In the genomic region with DNA sequence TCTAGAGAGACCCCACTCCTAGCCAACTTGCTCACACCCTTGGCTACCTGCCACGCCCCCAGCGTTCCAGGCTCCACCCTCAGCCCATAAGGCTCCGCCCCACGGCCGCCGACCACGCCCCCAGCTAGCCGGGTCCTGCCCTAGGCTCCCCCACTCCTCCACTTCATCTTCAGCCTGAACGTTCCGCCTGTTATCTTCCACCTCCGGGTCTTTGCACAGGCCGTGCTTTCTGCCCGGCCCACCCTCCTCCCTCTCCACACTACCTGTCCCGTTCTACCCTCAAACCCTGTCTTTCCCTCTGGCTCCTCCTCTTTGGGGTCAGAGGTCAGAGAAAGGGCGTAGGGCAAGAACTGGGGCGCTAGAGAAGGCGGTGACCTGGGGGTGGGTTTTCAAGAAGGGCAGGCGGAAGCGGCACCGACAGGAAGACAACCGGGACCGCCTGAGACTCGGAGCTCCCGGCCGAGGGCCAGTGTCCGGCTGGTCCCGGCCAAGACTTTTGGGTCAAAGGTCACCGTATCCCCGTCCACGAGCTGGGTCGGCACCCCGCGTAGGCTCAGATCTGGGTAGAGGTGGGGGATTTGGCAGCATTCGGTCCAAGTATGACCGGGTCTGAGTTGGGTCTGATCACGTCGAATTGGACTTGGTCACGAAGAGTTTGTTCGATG, we compare ENCODE assay signal across 8 cellular contexts. TPM values are rescaled to one million over a fixed set of nuclear protein-coding genes. Genes with fewer than 3 reads are reported as not detected.
A peak's percentile ranks its signal among the peaks of the same experiment; 100 is the strongest.
DNase-seq lines count a peak whose midpoint lies in the region; ATAC-seq and TF ChIP-seq lines count a peak whose summit lies in the region.

No MANE protein-coding gene starts in this region.

- intact Hi-C loops in transverse colon (cut with DNase I; ENCODE audit: low total_unique reads) = no loop called here

- H3K4me2 ChIP-seq in mesendoderm (ENCODE audit: low read length) = peak overlapping the region; percentile 85

- peak overlapping the region; percentile 33 for H3K18ac ChIP-seq in mesendoderm (ENCODE audit: low read length)

- H3K9me3 Mint-ChIP-seq in T-cell = no peaks in the 10 kb centered on the region

- no peak overlapping the region for H3K4ac ChIP-seq in mesendoderm (ENCODE audit: low read depth, low read length)

- H3K36me3 ChIP-seq in mesendoderm (ENCODE audit: control insufficient read depth, insufficient read depth, low read length) (no peaks in the 10 kb centered on the region), transverse colon (no peaks in the 10 kb centered on the region)

- H3K4me3 ChIP-seq in mesendoderm (ENCODE audit: low read length) = peak overlapping the region; percentile 57
- H3K4me3 ChIP-seq in transverse colon = peak overlapping the region in 3 of 4 donors; percentile 15 to 51 (median 30)

- ATAC-seq in T-cell (replicated peaks in 1 of 4) = peak in 1 of 4 experiments; percentile 10
- ATAC-seq in GM21576 (IDR thresholded peaks at IDR 0.05; ENCODE audit: unreplicated experiment) = no peak

- no peak for TF ChIP-seq POLR2A in transverse colon (IDR thresholded peaks at IDR 0.05)

- no peaks in the 10 kb centered on the region for H3K9me3 ChIP-seq in transverse colon

- no peak overlapping the region for H2AK5ac ChIP-seq in mesendoderm (ENCODE audit: low read length)

- H3K27ac ChIP-seq in mesendoderm (ENCODE audit: low read depth, low read length) = peak overlapping the region; percentile 6
- H3K27ac ChIP-seq in transverse colon = peak overlapping the region in 2 of 4 donors; percentile 33 to 34

- peaks cover 38 to 69% of the 10 kb centered on the region in 2 donors for H3K27me3 Mint-ChIP-seq in T-cell

- peak overlapping the region in 1 of 2 donors; percentile 36 for H3K27ac Mint-ChIP-seq in T-cell

- peaks cover 6% of the 10 kb centered on the region for H3K27me3 ChIP-seq in mesendoderm (ENCODE audit: insufficient read depth, low read length, poor library complexity)
- peaks cover 69% of the 10 kb centered on the region for H3K27me3 ChIP-seq in transverse colon

- peak overlapping the region; percentile 93 for H4K5ac ChIP-seq in mesendoderm (ENCODE audit: low read length)

- H2BK15ac ChIP-seq in mesendoderm (replicated peaks; ENCODE audit: low read depth) = no peak overlapping the region

- CTCF ChIA-PET in T-cell (lab: Charles Lee) = interaction anchor here in 1 of 2 donors (0.5 to 1.0 kb wide), 7 partner anchors 20 to 135 kb away, joined by 3 to 8 read pairs (median 6); a partner anchor contains a TSS

- H3K36me3 Mint-ChIP-seq in T-cell = no peaks in the 10 kb centered on the region

- no peak overlapping the region for H2BK120ac ChIP-seq in mesendoderm (ENCODE audit: low read depth, low read length)

- no peak for TF ChIP-seq EP300 in transverse colon (IDR thresholded peaks at IDR 0.05; ENCODE audit: low read depth)

- no peak overlapping the region for H3K23ac ChIP-seq in mesendoderm (ENCODE audit: low read length)

- H3K79me1 ChIP-seq in mesendoderm (ENCODE audit: low read length) = no peaks in the 10 kb centered on the region

- peak overlapping the region; percentile 98 for H3K9ac ChIP-seq in mesendoderm (ENCODE audit: low read length)

- H3K56ac ChIP-seq in mesendoderm (ENCODE audit: low read length) = peak overlapping the region; percentile 99

- DNase-seq in EL = peak; percentile 23
- peak; percentile 59 for DNase-seq in HT-29 (ENCODE audit: low spot score)
- peak in 5 of 34 experiments; percentile 5 to 33 (median 13) for DNase-seq in T-cell
- DNase-seq in dermis blood vessel endothelial cell = peak; percentile 33
- peak; percentile 92 for DNase-seq in mesendoderm
- DNase-seq in transverse colon = peak; percentile 49
- DNase-seq in AG20443 (ENCODE audit: low spot score) = no peak

- peak overlapping the region; percentile 23 for H2BK5ac ChIP-seq in mesendoderm (ENCODE audit: low read length)

- POLR2A ChIA-PET in T-cell (lab: Charles Lee) = interaction anchor here in 1 of 2 donors (0.6 to 1.0 kb wide), 4 partner anchors 12 to 289 kb away, joined by 4 to 7 read pairs (median 5); no protein-coding TSS in a partner anchor

- peak overlapping the region; percentile 77 to 92 (median 81) for H3K4me3 Mint-ChIP-seq in T-cell

- WGBS in mesendoderm (ENCODE audit: extremely low coverage, insufficient coverage, low lambda C conversion rate) = no CpG with 5 or more reads among the region's 39 CpGs
- 9 to 21% methylated on average over 8 to 32 of the region's 39 CpGs for WGBS in transverse colon (ENCODE audit: low coverage in 1 of 2), 2 donors

- TF ChIP-seq CTCF in transverse colon (IDR thresholded peaks at IDR 0.05) = no peak

- no peaks in the 10 kb centered on the region for H3K79me2 ChIP-seq in mesendoderm (ENCODE audit: control insufficient read depth, insufficient read depth, low read length)

- H3K4me1 ChIP-seq in mesendoderm (ENCODE audit: control insufficient read depth, low read depth, low read length) = no peaks in the 10 kb centered on the region
- peaks cover 7 to 30% (median 16%) of the 10 kb centered on the region in 4 donors for H3K4me1 ChIP-seq in transverse colon

- in situ Hi-C loops in transverse colon (cut with MboI; ENCODE audit: low pct_ligation_motif_present in 1 of 4, low pct_unique_long_range_greater_than_20kb in 1 of 4, low sequenced_read_pairs in 3 of 4) = loop anchor here in 1 of 4 donors (25.0 kb wide), 1 partner anchor 113 kb away; a partner anchor contains a TSS

- no peak overlapping the region for H4K8ac ChIP-seq in mesendoderm (ENCODE audit: low read depth, low read length)

- H3K4me1 Mint-ChIP-seq in T-cell = peaks cover 20 to 33% (median 22%) of the 10 kb centered on the region in 3 donors

RNA-seq across cellular contexts. Expression of a gene that starts 2.2 kb away (rescaled TPM):
- total RNA-seq in HT-29 (2014; rRNA removed; shearing (Covaris generic)) = 3.4 TPM in 1 of 2 replicates, not detected in the other
- total RNA-seq in T-cell (not detected), dermis blood vessel endothelial cell (0.28 and 0.51 TPM in 2 replicates), transverse colon (10 to 100 TPM in 2 of 4 donors, 1 to 10 TPM in 2; 3.0 to 18.3 (median 7.7) TPM)
- polyA plus RNA-seq in mesendoderm (2013, experiment 1 of 2) = 0.14 TPM
- polyA plus RNA-seq in mesendoderm (2013, experiment 2 of 2) = 0.03 TPM

RNA-seq across cellular contexts. Expression of a gene that starts 20.1 kb away (rescaled TPM):
- total RNA-seq in HT-29 (2014; rRNA removed; shearing (Covaris generic)) = 1.2 and 2.7 TPM in 2 replicates
- 1 to 10 TPM; 4.7 to 8.3 (median 5.6) TPM for total RNA-seq in T-cell
- 0.17 and 0.93 TPM in 2 replicates for total RNA-seq in dermis blood vessel endothelial cell
- polyA plus RNA-seq in mesendoderm (2013, experiment 1 of 2) = 1.9 TPM
- 1.9 TPM for polyA plus RNA-seq in mesendoderm (2013, experiment 2 of 2)
- 1 to 10 TPM in 3 of 4 donors, not detected in 1; 2.2 to 8.6 (median 3.8) TPM for total RNA-seq in transverse colon

RNA-seq across cellular contexts. Expression of a gene that starts 31.0 kb away (rescaled TPM):
- 42.3 and 54.3 TPM in 2 replicates for total RNA-seq in HT-29 (2014; rRNA removed; shearing (Covaris generic))
- 1 to 10 TPM; 3.8 to 8.2 (median 8.1) TPM for total RNA-seq in T-cell
- total RNA-seq in dermis blood vessel endothelial cell = 15.3 and 19.3 TPM in 2 replicates
- 36.6 TPM for polyA plus RNA-seq in mesendoderm (2013, experiment 1 of 2)
- 35.4 TPM for polyA plus RNA-seq in mesendoderm (2013, experiment 2 of 2)
- total RNA-seq in transverse colon = 10 to 100 TPM in 3 of 4 donors, 1 to 10 TPM in 1; 1.6 to 22.3 (median 12.6) TPM

RNA-seq across cellular contexts. Expression of a gene that starts 50.3 kb away (rescaled TPM):
- 0.71 and 1.1 TPM in 2 replicates for total RNA-seq in HT-29 (2014; rRNA removed; shearing (Covaris generic))
- total RNA-seq in T-cell = 10 to 100 TPM in 2 of 5 donors, 1 to 10 TPM in 3; 4.1 to 42.8 (median 6.3) TPM
- total RNA-seq in dermis blood vessel endothelial cell = under 0.01 and 0.17 TPM in 2 replicates
- polyA plus RNA-seq in mesendoderm (2013, experiment 1 of 2) = 0.06 TPM
- 0.07 TPM for polyA plus RNA-seq in mesendoderm (2013, experiment 2 of 2)
- total RNA-seq in transverse colon = 10 to 100 TPM in 3 of 4 donors, 1 to 10 TPM in 1; 4.8 to 49.7 (median 17.5) TPM

RNA-seq across cellular contexts. Expression of a gene that starts 50.4 kb away (rescaled TPM):
- total RNA-seq in HT-29 (2014; rRNA removed; shearing (Covaris generic)) = 58.9 and 74.6 TPM in 2 replicates
- 10 to 100 TPM in 1 of 5 donors, 1 to 10 TPM in 4; 3.2 to 11.8 (median 5.1) TPM for total RNA-seq in T-cell
- total RNA-seq in dermis blood vessel endothelial cell = 8.0 and 8.5 TPM in 2 replicates
- polyA plus RNA-seq in mesendoderm (2013, experiment 1 of 2) = 15.0 TPM
- polyA plus RNA-seq in mesendoderm (2013, experiment 2 of 2) = 15.3 TPM
- total RNA-seq in transverse colon = 10 to 100 TPM in 3 of 4 donors, 1 to 10 TPM in 1; 10.0 to 50.8 (median 32.8) TPM
